Comparison of ENCODE assay signal across 8 cellular contexts in the genomic region with DNA sequence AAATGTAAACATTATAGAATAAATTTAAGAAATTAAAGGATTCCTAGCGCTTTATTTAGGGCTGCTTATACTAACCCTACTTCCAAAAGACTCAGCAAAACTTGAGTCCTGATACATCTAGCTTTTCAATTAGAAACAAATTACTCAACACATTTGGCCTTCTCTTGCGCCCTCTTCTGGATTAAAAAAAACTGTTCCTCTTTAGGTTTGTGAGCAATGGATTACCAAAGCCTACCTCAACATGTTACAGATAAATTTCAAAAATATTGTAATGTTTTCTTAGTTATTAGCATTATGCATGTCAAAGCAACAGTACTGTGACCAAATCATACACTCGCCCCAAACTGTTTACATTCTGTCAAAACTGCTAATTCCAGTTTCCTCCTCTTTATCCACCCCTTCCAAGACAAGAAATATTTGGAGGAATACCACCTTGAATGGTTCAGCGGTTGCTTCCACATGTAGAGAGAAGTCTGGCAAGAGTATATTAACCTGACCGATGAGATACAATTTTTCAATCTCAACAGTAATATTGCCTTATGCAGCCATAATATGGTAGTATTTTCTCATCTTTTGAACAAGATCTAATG.
DNase-seq lines count a peak whose midpoint lies in the region; TF ChIP-seq lines count a peak whose summit lies in the region.

No MANE protein-coding gene starts in this region.

- H3K9me3 ChIP-seq in iPS DF 6.9 (ENCODE audit: control insufficient read depth, insufficient read depth, low read length): no peaks in the 10 kb centered on the region

- peak; percentile 35 for TF ChIP-seq CTCF in HFF-Myc (IDR thresholded peaks at IDR 0.05; ENCODE audit: low read depth, low read length, missing control alignments)

- H3K36me3 ChIP-seq in iPS DF 6.9 (ENCODE audit: control insufficient read depth, insufficient read depth, low read length): peaks cover 6% of the 10 kb centered on the region; the same call in 1 of the 2 replicates

- no peak overlapping the region for H3K27ac ChIP-seq in iPS DF 6.9 (ENCODE audit: low read length)

- H3K4me3 ChIP-seq in HFF-Myc (replicated peaks; ENCODE audit: low read depth, low read length): peak overlapping the region; percentile 99
- peak overlapping the region; percentile 94; the same call in 1 of the 2 replicates for H3K4me3 ChIP-seq in iPS DF 6.9 (ENCODE audit: low read length)
- H3K4me3 ChIP-seq in skeletal muscle cell (ENCODE audit: low read depth, low read length): peak overlapping the region; percentile 76

- DNase-seq in DMS 273 (lab: John Stamatoyannopoulos, UW; ENCODE audit: unreplicated experiment) (peak; percentile 89), HFF-Myc (ENCODE audit: extremely low read depth, low read depth) (peak; percentile 47), NCI-H774 (lab: John Stamatoyannopoulos, UW) (peak; percentile 21), amniotic epithelial cell (ENCODE audit: low read depth) (peak; percentile 66), iPS DF 6.9 (ENCODE audit: low read depth, low spot score) (no peak), skeletal muscle cell (ENCODE audit: low read depth) (peak; percentile 18)
- DNase-seq in stimulated activated CD4-positive, alpha-beta T cell treated with anti-CD3 and anti-CD28 coated beads, Interleukin-4, amount 100 ng/mL, for 4 hours: no peak
- no peak for DNase-seq in stimulated activated CD8-positive, alpha-beta memory T cell treated with anti-CD3 and anti-CD28 coated beads, Interleukin-4, amount 100 ng/mL, for 48 hours

- H3K4me1 ChIP-seq in iPS DF 6.9 (ENCODE audit: control insufficient read depth, insufficient read depth, low read length): no peaks in the 10 kb centered on the region

- no CpG with 5 or more reads among the region's 5 CpGs for WGBS in iPS DF 6.9 (ENCODE audit: insufficient coverage, insufficient read length)

- no peaks in the 10 kb centered on the region for H3K27me3 ChIP-seq in iPS DF 6.9 (ENCODE audit: control insufficient read depth, insufficient read depth, low read length)

Comparison
In these comparisons a context has a peak if more than half of its experiments do, and no peak if none do; other contexts are left out.
1. DNase-seq: peak in DMS 273 (single experiment), HFF-Myc (single experiment), NCI-H774 (single experiment), amniotic epithelial cell (single experiment) and skeletal muscle cell (single experiment); none in iPS DF 6.9 (single experiment), stimulated activated CD4-positive, alpha-beta T cell treated with anti-CD3 and anti-CD28 coated beads, Interleukin-4, amount 100 ng/mL, for 4 hours (0 of 2) and stimulated activated CD8-positive, alpha-beta memory T cell treated with anti-CD3 and anti-CD28 coated beads, Interleukin-4, amount 100 ng/mL, for 48 hours (single experiment).
2. Peak in every context shown above with its lines, with median percentiles within 50 percentile points of each other: H3K4me3 ChIP-seq.